In the genomic region with DNA sequence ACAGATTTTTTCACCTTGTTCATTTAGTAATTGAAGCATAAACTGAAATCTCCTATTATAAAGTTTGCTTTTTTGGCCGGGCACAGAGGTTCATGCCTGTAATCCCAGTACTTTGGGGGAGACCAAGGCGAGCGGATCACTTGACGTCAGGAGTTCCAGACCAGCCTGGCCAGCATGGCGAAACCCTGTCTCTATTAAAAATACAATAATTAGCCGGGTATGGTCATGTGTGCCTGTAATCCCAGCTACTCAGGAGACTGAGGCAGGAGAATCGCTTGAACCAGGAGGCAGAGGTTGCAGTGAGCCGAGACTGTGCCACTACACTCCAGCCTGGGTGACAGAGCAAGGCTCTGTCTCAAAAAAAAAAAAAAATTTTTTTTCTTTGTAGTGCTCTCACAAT, we compare ENCODE assay signal across 7 cellular contexts. TPM values are rescaled to one million over a fixed set of nuclear protein-coding genes. Genes with fewer than 3 reads are reported as not detected.
DNase-seq lines count a peak whose midpoint lies in the region; ATAC-seq, FAIRE-seq and TF ChIP-seq lines count a peak whose summit lies in the region.
"Not testable (repeated sequence)": the region's sequence is repeated elsewhere in the genome, so short reads cannot be mapped to it uniquely, and the experiment has no call there.

No MANE protein-coding gene starts in this region.

- peak overlapping the region in 1 of 2 donors; percentile 33 for H3K9ac ChIP-seq in colonic mucosa (ENCODE audit: low read depth in 2 of 2, low read length in 2 of 2)

- TF ChIP-seq CTCF in colonic mucosa (IDR thresholded peaks at IDR 0.05); left ventricle myocardium inferior (IDR thresholded peaks at IDR 0.05; ENCODE audit: borderline replicate concordance): not testable (repeated sequence)

- intact Hi-C loops in activated T-helper 2 cell treated with anti-CD3 and anti-CD28 coated beads, Interferon-gamma antibody, Interleukin-2, Interleukin-4, amounts not matched to agents 10 μg/mL and 5 μg/mL and 100 μg/mL, durations not matched to agents 14 hours and 24 hours and 36 hours (cut with micrococcal nuclease), result loop anchor here (5.0 kb wide), 2 partner anchors 911 to 1251 kb away; a partner anchor contains a TSS
- intact Hi-C loops in colonic mucosa (cut with DNase I); left ventricle myocardium inferior (cut with micrococcal nuclease): not testable (repeated sequence)

- POLR2A ChIA-PET in naive thymus-derived CD8-positive, alpha-beta T cell (lab: Charles Lee), result interaction anchor here (0.7 to 1.6 kb wide), 2 partner anchors 15 to 31 kb away, joined by 3 to 4 read pairs; no protein-coding TSS in a partner anchor

- H3K4me1 Mint-ChIP-seq in activated T-helper 2 cell treated with anti-CD3 and anti-CD28 coated beads, Interferon-gamma antibody, Interleukin-2, Interleukin-4, amounts not matched to agents 10 μg/mL and 5 μg/mL and 100 μg/mL, durations not matched to agents 14 hours and 24 hours and 36 hours (ENCODE audit: low read depth), result peaks cover 60% of the 10 kb centered on the region
- H3K4me1 Mint-ChIP-seq in naive thymus-derived CD8-positive, alpha-beta T cell, result peaks cover 43 to 79% (median 60%) of the 10 kb centered on the region in 4 donors

- H3K36me3 ChIP-seq in SJSA1 (peaks cover 32% of the 10 kb centered on the region), left ventricle myocardium inferior (peaks cover 11% of the 10 kb centered on the region)
- not testable (repeated sequence) for H3K36me3 ChIP-seq in colonic mucosa

- peak overlapping the region; percentile 99 for H3K27ac Mint-ChIP-seq in activated T-helper 2 cell treated with anti-CD3 and anti-CD28 coated beads, Interferon-gamma antibody, Interleukin-2, Interleukin-4, amounts not matched to agents 10 μg/mL and 5 μg/mL and 100 μg/mL, durations not matched to agents 14 hours and 24 hours and 36 hours
- H3K27ac Mint-ChIP-seq in naive thymus-derived CD8-positive, alpha-beta T cell, result peak overlapping the region; percentile 89 to 100 (median 94)

- H3K9me3 ChIP-seq in SJSA1 (replicated peaks); colonic mucosa; left ventricle myocardium inferior (replicated peaks): not testable (repeated sequence)

- DNase-seq in GM18507 (ENCODE audit: extremely low spot score, insufficient read length, low read depth); activated T-helper 2 cell treated with anti-CD3 and anti-CD28 coated beads, Interferon-gamma antibody, Interleukin-2, Interleukin-4, amounts not matched to agents 10 μg/mL and 5 μg/mL and 100 μg/mL, durations not matched to agents 14 hours and 24 hours and 36 hours (ENCODE audit: low spot score); colonic mucosa; left ventricle myocardium inferior; naive thymus-derived CD8-positive, alpha-beta T cell: not testable (repeated sequence)
- DNase-seq in SJSA1 (ENCODE audit: low read depth in 1 of 2, low spot score in 2 of 2), result peak in 1 of 2 experiments; percentile 21
- DNase-seq in stimulated activated CD8-positive, alpha-beta memory T cell treated with anti-CD3 and anti-CD28 coated beads, Interleukin-4, amount 100 ng/mL, for 48 hours, result peak; percentile 52

- peak; percentile 35 for FAIRE-seq in GM18507 (lab: Jason Lieb, UNC)

- H3K4me3 ChIP-seq in SJSA1 (peak overlapping the region; percentile 48), colonic mucosa (peak overlapping the region; percentile 32), left ventricle myocardium inferior (peak overlapping the region; percentile 68)

- not testable (repeated sequence) for H3K9me3 Mint-ChIP-seq in activated T-helper 2 cell treated with anti-CD3 and anti-CD28 coated beads, Interferon-gamma antibody, Interleukin-2, Interleukin-4, amounts not matched to agents 10 μg/mL and 5 μg/mL and 100 μg/mL, durations not matched to agents 14 hours and 24 hours and 36 hours
- peaks cover 0 to 15% (median 0%) of the 10 kb centered on the region in 9 donors for H3K9me3 Mint-ChIP-seq in naive thymus-derived CD8-positive, alpha-beta T cell

- peak overlapping the region; percentile 96 for H3K4me3 Mint-ChIP-seq in activated T-helper 2 cell treated with anti-CD3 and anti-CD28 coated beads, Interferon-gamma antibody, Interleukin-2, Interleukin-4, amounts not matched to agents 10 μg/mL and 5 μg/mL and 100 μg/mL, durations not matched to agents 14 hours and 24 hours and 36 hours (ENCODE audit: low read depth)
- H3K4me3 Mint-ChIP-seq in naive thymus-derived CD8-positive, alpha-beta T cell, result peak overlapping the region; percentile 86 to 99 (median 94)

- peaks cover 83% of the 10 kb centered on the region for H3K36me3 Mint-ChIP-seq in activated T-helper 2 cell treated with anti-CD3 and anti-CD28 coated beads, Interferon-gamma antibody, Interleukin-2, Interleukin-4, amounts not matched to agents 10 μg/mL and 5 μg/mL and 100 μg/mL, durations not matched to agents 14 hours and 24 hours and 36 hours (ENCODE audit: low read depth)
- peaks cover 7 to 24% (median 18%) of the 10 kb centered on the region in 3 donors for H3K36me3 Mint-ChIP-seq in naive thymus-derived CD8-positive, alpha-beta T cell

- H3K4me1 ChIP-seq in SJSA1 (replicated peaks), result peaks cover 42% of the 10 kb centered on the region
- H3K4me1 ChIP-seq in colonic mucosa, result not testable (repeated sequence)
- peaks cover 66% of the 10 kb centered on the region for H3K4me1 ChIP-seq in left ventricle myocardium inferior

- peak overlapping the region; percentile 89 for H3K27ac ChIP-seq in SJSA1
- H3K27ac ChIP-seq in colonic mucosa, result peak overlapping the region; percentile 93
- H3K27ac ChIP-seq in left ventricle myocardium inferior (replicated peaks), result peak overlapping the region; percentile 88

- ATAC-seq in naive thymus-derived CD8-positive, alpha-beta T cell, result not testable (repeated sequence)

- H3K27me3 ChIP-seq in SJSA1 (replicated peaks); colonic mucosa; left ventricle myocardium inferior (ENCODE audit: low read depth): not testable (repeated sequence)

- not testable (repeated sequence) for H3K27me3 Mint-ChIP-seq in activated T-helper 2 cell treated with anti-CD3 and anti-CD28 coated beads, Interferon-gamma antibody, Interleukin-2, Interleukin-4, amounts not matched to agents 10 μg/mL and 5 μg/mL and 100 μg/mL, durations not matched to agents 14 hours and 24 hours and 36 hours (ENCODE audit: low read depth); naive thymus-derived CD8-positive, alpha-beta T cell

RNA-seq across cellular contexts. Expression of a gene that starts 1.3 kb away (rescaled TPM):
- 26.1 and 27.1 TPM in 2 replicates for total RNA-seq in SJSA1 (2014; rRNA removed; shearing (Covaris generic))
- 108 and 113 TPM in 2 replicates for total RNA-seq in activated T-helper 2 cell treated with anti-CD3 and anti-CD28 coated beads, Interferon-gamma antibody, Interleukin-2, Interleukin-4, amounts not matched to agents 10 μg/mL and 5 μg/mL and 100 μg/mL, durations not matched to agents 14 hours and 24 hours and 36 hours
- 10 to 100 TPM; 15.1 to 36.0 TPM for total RNA-seq in colonic mucosa
- 21.9 TPM for total RNA-seq in left ventricle myocardium inferior
- total RNA-seq in naive thymus-derived CD8-positive, alpha-beta T cell, result 10 to 100 TPM; 83.4 to 89.8 TPM
- polyA plus RNA-seq in naive thymus-derived CD8-positive, alpha-beta T cell, result 10 to 100 TPM; 49.2 to 55.2 (median 53.5) TPM
